Comparison of ENCODE assay signal across 9 cellular contexts in the genomic region with DNA sequence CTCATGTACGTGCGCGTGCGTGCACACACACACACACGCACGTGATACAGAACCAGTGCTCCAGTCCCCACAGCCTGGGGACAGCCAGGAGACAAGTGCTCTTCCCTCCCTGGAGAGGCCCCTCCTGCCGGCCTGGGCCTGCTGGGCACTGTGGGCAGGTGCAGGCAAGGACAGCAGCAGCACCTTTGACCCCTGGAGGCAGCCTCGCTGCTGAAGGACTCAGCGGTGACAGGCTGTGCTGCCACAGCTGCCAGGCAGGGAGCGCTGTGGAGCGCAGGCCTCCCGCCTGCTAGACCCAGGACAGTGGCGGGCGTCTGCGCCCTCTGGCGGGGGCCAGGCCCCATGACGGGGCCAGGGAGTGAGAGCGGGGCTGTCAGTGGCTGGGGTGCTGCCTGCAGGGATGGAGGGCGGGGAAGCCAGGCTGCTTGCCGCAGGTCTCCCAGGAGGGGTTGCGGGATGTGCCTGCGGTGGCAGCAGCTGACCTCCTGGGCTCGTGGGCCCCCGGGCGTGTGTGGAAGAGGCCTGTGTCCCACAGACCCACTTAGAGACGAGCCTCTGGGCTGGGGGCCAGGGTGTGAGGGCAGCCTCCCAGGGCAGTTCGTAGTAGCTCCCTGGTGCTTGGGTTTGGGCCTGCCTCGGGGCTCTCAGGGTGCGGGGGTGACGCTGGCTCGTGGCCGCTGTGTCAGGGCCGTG.
DNase-seq lines count a peak whose midpoint lies in the region; ATAC-seq and TF ChIP-seq lines count a peak whose summit lies in the region.
"Had no signal": no experiment of that assay in that cellular context is flagged by ENCODE, and none has a peak within 500 bp of the region (broad histone marks: within the 10 kb centered on the region; RNA-seq: fewer than 3 reads in every experiment).

No MANE protein-coding gene starts in this region.

- peaks cover under 1% of the 10 kb centered on the region for H3K4me1 Mint-ChIP-seq in activated naive CD4-positive, alpha-beta T cell treated with anti-CD3 and anti-CD28 coated beads, Interleukin-2, amount 10 ng/mL, durations not matched to agents 7 days and 5 days

- H3K4me2 ChIP-seq in DOHH2 (ENCODE audit: low read length) (no peak overlapping the region), MM.1S (ENCODE audit: low read depth, low read length) (no peak overlapping the region)

- peaks cover 36% of the 10 kb centered on the region for H3K27me3 Mint-ChIP-seq in activated naive CD4-positive, alpha-beta T cell treated with anti-CD3 and anti-CD28 coated beads, Interleukin-2, amount 10 ng/mL, durations not matched to agents 7 days and 5 days

- H3K4me1 ChIP-seq in DOHH2 (ENCODE audit: control insufficient read depth, low read length) (no peaks in the 10 kb centered on the region), MM.1S (ENCODE audit: low read length) (no peaks in the 10 kb centered on the region)

- H3K79me2 ChIP-seq in DOHH2 (ENCODE audit: control insufficient read depth, low read length) (no peaks in the 10 kb centered on the region), MM.1S (ENCODE audit: low read length) (no peaks in the 10 kb centered on the region)

- H3K4me3 Mint-ChIP-seq in activated naive CD4-positive, alpha-beta T cell treated with anti-CD3 and anti-CD28 coated beads, Interleukin-2, amount 10 ng/mL, durations not matched to agents 7 days and 5 days, result no peak overlapping the region

- ATAC-seq in GM21825 (IDR thresholded peaks at IDR 0.05; ENCODE audit: unreplicated experiment), result peak; percentile 66

- no peaks in the 10 kb centered on the region for H3K9me3 Mint-ChIP-seq in activated naive CD4-positive, alpha-beta T cell treated with anti-CD3 and anti-CD28 coated beads, Interleukin-2, amount 10 ng/mL, durations not matched to agents 7 days and 5 days

- H3K9me3 ChIP-seq in DOHH2 (ENCODE audit: control insufficient read depth, insufficient read depth, low read length) (no peaks in the 10 kb centered on the region), MM.1S (replicated peaks; ENCODE audit: insufficient read depth, low read length) (no peaks in the 10 kb centered on the region)

- intact Hi-C loops in head of caudate nucleus (cut with DNase I) (loop anchor here (5.0 kb wide), 1 partner anchor 109 kb away; a partner anchor contains a TSS), posterior cingulate gyrus (cut with DNase I) (loop anchor here (1.0 kb wide), 1 partner anchor 112 kb away; no protein-coding TSS in a partner anchor)

- no peaks in the 10 kb centered on the region for H3K9me2 ChIP-seq in DOHH2 (replicated peaks; ENCODE audit: control insufficient read depth, low read length)
- no peaks in the 10 kb centered on the region for H3K9me2 ChIP-seq in MM.1S (replicated peaks; ENCODE audit: insufficient read depth, low read length)

- H3K36me3 ChIP-seq in DOHH2 (ENCODE audit: control insufficient read depth, low read length) (no peaks in the 10 kb centered on the region), MM.1S (replicated peaks; ENCODE audit: insufficient read depth, low read length) (no peaks in the 10 kb centered on the region)

- H3F3A ChIP-seq in DOHH2 (ENCODE audit: control insufficient read depth, insufficient read depth), result no peaks in the 10 kb centered on the region
- H3F3A ChIP-seq in MM.1S (ENCODE audit: insufficient read depth, low read length), result no peaks in the 10 kb centered on the region

- no peak overlapping the region for H3K4me3 ChIP-seq in DOHH2 (ENCODE audit: low read length)
- H3K4me3 ChIP-seq in MM.1S (ENCODE audit: low read length), result no peak overlapping the region

- no peak overlapping the region for H3K27ac Mint-ChIP-seq in activated naive CD4-positive, alpha-beta T cell treated with anti-CD3 and anti-CD28 coated beads, Interleukin-2, amount 10 ng/mL, durations not matched to agents 7 days and 5 days

- H2AFZ ChIP-seq in MM.1S (ENCODE audit: low read length), result no peak overlapping the region; the same call in 1 of the 2 replicates

- no peaks in the 10 kb centered on the region for H3K36me3 Mint-ChIP-seq in activated naive CD4-positive, alpha-beta T cell treated with anti-CD3 and anti-CD28 coated beads, Interleukin-2, amount 10 ng/mL, durations not matched to agents 7 days and 5 days

- H4K20me1 ChIP-seq in DOHH2 (ENCODE audit: control insufficient read depth, insufficient read depth, low read depth, low read length) (no peaks in the 10 kb centered on the region), MM.1S (ENCODE audit: insufficient read depth, low read length) (no peaks in the 10 kb centered on the region)

- H3K27me3 ChIP-seq in DOHH2 (ENCODE audit: control insufficient read depth, low read length), result no peaks in the 10 kb centered on the region
- peaks cover 84% of the 10 kb centered on the region for H3K27me3 ChIP-seq in MM.1S (replicated peaks; ENCODE audit: insufficient read depth, low read length)

- H3K9ac ChIP-seq in MM.1S (ENCODE audit: low read length), result no peak overlapping the region

- CTCF ChIA-PET in activated naive CD4-positive, alpha-beta T cell treated with anti-CD3 and anti-CD28 coated beads, Interleukin-2, amount 10 ng/mL, durations not matched to agents 7 days and 5 days (lab: Charles Lee), result interaction anchor here (0.7 to 3.4 kb wide), 14 partner anchors 9 to 674 kb away, joined by 3 to 17 read pairs (median 4); no protein-coding TSS in a partner anchor

- H3K27ac ChIP-seq in DOHH2 (ENCODE audit: low read depth, low read length) (no peak overlapping the region), MM.1S (ENCODE audit: low read length) (no peak overlapping the region)
- H3K27ac ChIP-seq: epithelial cell of prostate had no signal

- TF ChIP-seq CTCF in DOHH2 (IDR thresholded peaks at IDR 0.05; ENCODE audit: low read depth, low read length, poor library complexity, severe bottlenecking) (peak; percentile 100), MM.1S (IDR thresholded peaks at IDR 0.05; ENCODE audit: low read length) (peak; percentile 100)

- DNase-seq in MM.1S (peak; percentile 74), SKM-1 (lab: John Stamatoyannopoulos, UW; ENCODE audit: unreplicated experiment) (peak; percentile 56), head of caudate nucleus (peak; percentile 60 to 94 (median 87)), posterior cingulate gyrus (peak; percentile 71 to 98 (median 82)), ureter (ENCODE audit: low spot score) (peak; percentile 68)
- peak; percentile 91 for DNase-seq in activated naive CD4-positive, alpha-beta T cell treated with anti-CD3 and anti-CD28 coated beads, Interleukin-2, amount 10 ng/mL, durations not matched to agents 7 days and 5 days
